ENCODE assay signal across 23 cellular contexts in genomic region chr19:50520822-50521465, GRCh38. TPM values are rescaled to one million over a fixed set of nuclear protein-coding genes. Genes with fewer than 3 reads are reported as not detected.
DNase-seq lines count a peak whose midpoint lies in the region; ATAC-seq and TF ChIP-seq lines count a peak whose summit lies in the region.
"Had no signal": no experiment of that assay in that cellular context is flagged by ENCODE, and none has a peak within 500 bp of the region (broad histone marks: within the 10 kb centered on the region; RNA-seq: fewer than 3 reads in every experiment).

No MANE protein-coding gene starts in this region.

- peaks cover under 1% of the 10 kb centered on the region for H3K27me3 Mint-ChIP-seq in progenitor cell of endocrine pancreas

- no peak for ATAC-seq in lower lobe of right lung
- ATAC-seq in HG03108 (IDR thresholded peaks at IDR 0.05; ENCODE audit: unreplicated experiment): no peak
- ATAC-seq in HG02870 (IDR thresholded peaks at IDR 0.05; ENCODE audit: unreplicated experiment): no peak
- ATAC-seq: A549 had no signal

- intact Hi-C loops in lower lobe of right lung (cut with DNase I): no loop called here

- H3K36me3 Mint-ChIP-seq in progenitor cell of endocrine pancreas (ENCODE audit: insufficient read depth): no peaks in the 10 kb centered on the region
- H3K36me3 Mint-ChIP-seq: CD14-positive monocyte had no signal

- H3K4me3 ChIP-seq in lower lobe of right lung: no peak overlapping the region
- H3K4me3 ChIP-seq: A549; BLaER1 treated with 17β-estradiol and CSF1 and Interleukin-3, amounts not matched to agents 10 nM and 100 nM; HAP-1 had no signal

- no peaks in the 10 kb centered on the region for H3K27me3 ChIP-seq in lower lobe of right lung (ENCODE audit: low read depth)
- H3K27me3 ChIP-seq: BE2C; BLaER1 treated with 17β-estradiol and CSF1 and Interleukin-3, amounts not matched to agents 10 nM and 100 nM had no signal

- peak; percentile 39 for DNase-seq in cerebellar cortex (ENCODE audit: low spot score)
- DNase-seq in lower lobe of right lung: peak; percentile 25
- no peak for DNase-seq in progenitor cell of endocrine pancreas (ENCODE audit: low spot score, unreplicated experiment)
- no peak for DNase-seq in NCI-H510A treated with DMSO at 0.1 percent for 48 hours (lab: John Stamatoyannopoulos, UW)
- no peak for DNase-seq in NCI-H526 (lab: John Stamatoyannopoulos, UW)
- DNase-seq: 8988T; ACHN; AML-193; BE2C; Calu3; CD4-positive, alpha-beta T cell; COR-L47; DMS53; DMS79 treated with DMSO at 0.1 percent for 48 hours; GOT3; HFFc6 had no signal

- H3K4me1 Mint-ChIP-seq in progenitor cell of endocrine pancreas (ENCODE audit: low read depth): no peaks in the 10 kb centered on the region
- H3K4me1 Mint-ChIP-seq: CD14-positive monocyte had no signal

- no peak for TF ChIP-seq CTCF in lower lobe of right lung (IDR thresholded peaks at IDR 0.05)
- no peak for TF ChIP-seq CTCF in progenitor cell of endocrine pancreas (IDR thresholded peaks at IDR 0.05; ENCODE audit: unreplicated experiment)

- peak overlapping the region; percentile 46 for H3K27ac Mint-ChIP-seq in progenitor cell of endocrine pancreas
- H3K27ac Mint-ChIP-seq: CD4-positive, alpha-beta T cell; HFFc6 had no signal

- H3K9me3 Mint-ChIP-seq in progenitor cell of endocrine pancreas (ENCODE audit: low read depth): no peaks in the 10 kb centered on the region
- H3K9me3 Mint-ChIP-seq: CD4-positive, alpha-beta T cell had no signal

- H3K9me3 ChIP-seq in lower lobe of right lung: no peaks in the 10 kb centered on the region
- H3K9me3 ChIP-seq: A549, BE2C, HAP-1 had no signal

- H3K36me3 ChIP-seq in lower lobe of right lung: no peaks in the 10 kb centered on the region
- H3K36me3 ChIP-seq: BE2C, HAP-1 had no signal

- no peak overlapping the region for H3K4me3 Mint-ChIP-seq in progenitor cell of endocrine pancreas (ENCODE audit: low read depth)
- H3K4me3 Mint-ChIP-seq: CD14-positive monocyte; CD4-positive, alpha-beta T cell; HFFc6 had no signal

- no peaks in the 10 kb centered on the region for H3K4me1 ChIP-seq in lower lobe of right lung
- H3K4me1 ChIP-seq: BE2C, HAP-1 had no signal

- no peak overlapping the region for H3K27ac ChIP-seq in lower lobe of right lung
- H3K27ac ChIP-seq: A549; BLaER1 treated with 17β-estradiol and CSF1 and Interleukin-3, amounts not matched to agents 10 nM and 100 nM had no signal

RNA-seq across cellular contexts. Expression of gene ASPDH, which starts 7.2 kb away (rescaled TPM):
- not detected for total RNA-seq in lower lobe of right lung
- not detected in 2 replicates for total RNA-seq in progenitor cell of endocrine pancreas
- total RNA-seq: Calu3; CD4-positive, alpha-beta T cell; Daoy; HFFc6 had no signal

RNA-seq across cellular contexts. Expression of gene JOSD2, which starts 10.0 kb away (rescaled TPM):
- total RNA-seq in lower lobe of right lung (40.4 TPM), progenitor cell of endocrine pancreas (12.1 and 13.1 TPM in 2 replicates)

RNA-seq across cellular contexts. Expression of gene GARIN5A, which starts 44.3 kb away (rescaled TPM):
- 2.2 TPM for total RNA-seq in lower lobe of right lung
- total RNA-seq in progenitor cell of endocrine pancreas: 11.6 and 12.0 TPM in 2 replicates

RNA-seq across cellular contexts. Expression of gene EMC10, which starts 44.6 kb away (rescaled TPM):
- total RNA-seq in lower lobe of right lung (95.6 TPM), progenitor cell of endocrine pancreas (177 and 181 TPM in 2 replicates)

RNA-seq across cellular contexts. Expression of gene LRRC4B, which starts 47.3 kb away (rescaled TPM):
- total RNA-seq in lower lobe of right lung (3.9 TPM), progenitor cell of endocrine pancreas (1.0 and 1.2 TPM in 2 replicates)
- total RNA-seq: Calu3; CD4-positive, alpha-beta T cell had no signal

Comparison
In these comparisons a context has a peak if more than half of its experiments do, and no peak if none do; other contexts are left out.
1. DNase-seq: peak in cerebellar cortex (single experiment) and lower lobe of right lung (single experiment); none in progenitor cell of endocrine pancreas (single experiment), NCI-H510A treated with DMSO at 0.1 percent for 48 hours (single experiment) and NCI-H526 (0 of 2).